In the genomic region with DNA sequence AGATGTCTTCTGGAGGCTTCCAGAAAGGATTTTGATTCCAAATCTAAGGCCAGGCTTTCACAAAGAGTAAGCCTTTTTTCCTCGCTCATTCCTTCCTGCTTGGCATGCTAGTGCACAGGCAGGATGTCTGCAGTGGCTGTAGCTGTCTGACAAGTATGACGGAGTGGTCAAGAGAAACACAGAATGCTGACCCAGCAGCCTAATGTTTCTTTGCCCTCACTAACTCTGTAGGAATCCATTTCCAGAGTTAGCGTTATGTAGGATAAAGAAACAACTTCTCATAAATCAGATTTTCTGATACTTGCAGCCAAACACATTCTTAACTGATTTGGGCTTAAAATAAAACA, we compare ENCODE assay signal across 14 cellular contexts.
DNase-seq lines count a peak whose midpoint lies in the region; ATAC-seq and TF ChIP-seq lines count a peak whose summit lies in the region.
"Had no signal": no experiment of that assay in that cellular context is flagged by ENCODE, and none has a peak within 500 bp of the region (broad histone marks: within the 10 kb centered on the region; RNA-seq: fewer than 3 reads in every experiment).

No MANE protein-coding gene starts in this region.

- DNase-seq in right atrium auricular region (ENCODE audit: low spot score), result no peak
- DNase-seq in Right ventricle myocardium inferior (ENCODE audit: missing footprints), result no peak
- DNase-seq in lung microvascular endothelial cell (ENCODE audit: low read depth in 2 of 2), result peak; percentile 3 to 52
- DNase-seq in trophoblast cell, result peak in 1 of 2 donors; percentile 16
- DNase-seq in lower lobe of right lung, result no peak
- no peak for DNase-seq in NOMO-1 (lab: John Stamatoyannopoulos, UW; ENCODE audit: unreplicated experiment in 2 of 2)
- DNase-seq in Calu3, result no peak
- DNase-seq: CD4-positive, alpha-beta memory T cell; DND-41; GM23248; HCEC 1CT had no signal

- H4K12ac ChIP-seq in trophoblast cell (ENCODE audit: low read depth, low read length), result no peak overlapping the region

- H3K27me3 ChIP-seq in right atrium auricular region, result no peaks in the 10 kb centered on the region
- H3K27me3 ChIP-seq in trophoblast cell (ENCODE audit: insufficient read depth, low read length), result no peaks in the 10 kb centered on the region
- no peaks in the 10 kb centered on the region for H3K27me3 ChIP-seq in lower lobe of right lung (ENCODE audit: low read depth)
- H3K27me3 ChIP-seq: BLaER1 had no signal

- H3K9me3 ChIP-seq in right atrium auricular region (no peaks in the 10 kb centered on the region), trophoblast cell (ENCODE audit: insufficient read depth, low read depth, low read length) (no peaks in the 10 kb centered on the region), lower lobe of right lung (no peaks in the 10 kb centered on the region)

- H3K4me3 Mint-ChIP-seq in Calu3 (ENCODE audit: low read depth, unreplicated experiment), result no peak overlapping the region
- H3K4me3 Mint-ChIP-seq: CD14-positive monocyte; CD4-positive, alpha-beta memory T cell had no signal

- no peak overlapping the region for H2AFZ ChIP-seq in trophoblast cell (ENCODE audit: insufficient read depth, low read length, poor library complexity)
- H2AFZ ChIP-seq: GM23248 had no signal

- H3K14ac ChIP-seq in trophoblast cell (ENCODE audit: low read length), result peak overlapping the region; percentile 86

- H3K18ac ChIP-seq in trophoblast cell (ENCODE audit: low read length), result no peak overlapping the region

- no CpG with 5 or more reads among the region's 3 CpGs for whole genome bisulfite sequencing in trophoblast cell (ENCODE audit: extremely low coverage, insufficient coverage, insufficient read length)

- CTCF ChIA-PET in Calu3 (lab: Charles Lee), result no interaction called here

- peaks cover 19% of the 10 kb centered on the region for H3K79me1 ChIP-seq in trophoblast cell (ENCODE audit: low read length)

- H3K4ac ChIP-seq in trophoblast cell (ENCODE audit: low read depth, low read length), result no peak overlapping the region

- no peak overlapping the region for H3K4me3 ChIP-seq in right atrium auricular region
- H3K4me3 ChIP-seq in trophoblast cell (ENCODE audit: low read depth, low read length), result no peak overlapping the region
- H3K4me3 ChIP-seq in lower lobe of right lung, result no peak overlapping the region
- H3K4me3 ChIP-seq: BLaER1, GM23248 had no signal

- no peaks in the 10 kb centered on the region for H3K4me1 Mint-ChIP-seq in Calu3 (ENCODE audit: low read depth, unreplicated experiment)
- H3K4me1 Mint-ChIP-seq: CD14-positive monocyte; CD4-positive, alpha-beta memory T cell had no signal

- H3K23ac ChIP-seq in trophoblast cell (ENCODE audit: low read length), result no peak overlapping the region

- no peaks in the 10 kb centered on the region for H3K36me3 Mint-ChIP-seq in Calu3 (ENCODE audit: insufficient read depth, unreplicated experiment)
- H3K36me3 Mint-ChIP-seq: CD14-positive monocyte; CD4-positive, alpha-beta memory T cell had no signal

- no peak overlapping the region for H3K4me2 ChIP-seq in trophoblast cell (ENCODE audit: low read length)
- H3K4me2 ChIP-seq: BLaER1 had no signal

- H3K79me2 ChIP-seq in trophoblast cell (ENCODE audit: control insufficient read depth, insufficient read depth, low read length, poor library complexity), result no peaks in the 10 kb centered on the region

- peak overlapping the region; percentile 67 for H2BK12ac ChIP-seq in trophoblast cell (ENCODE audit: low read length)

- TF ChIP-seq CTCF in right atrium auricular region (IDR thresholded peaks at IDR 0.05) (no peak), lower lobe of right lung (IDR thresholded peaks at IDR 0.05) (no peak), Calu3 (IDR thresholded peaks at IDR 0.05; ENCODE audit: unreplicated experiment) (no peak)

- BruUV-seq in Calu3 (replicated peaks; lab: Mats Ljungman, UMichigan), result no TSS peak

- no peak overlapping the region for H3K27ac Mint-ChIP-seq in Calu3 (ENCODE audit: unreplicated experiment)
- H3K27ac Mint-ChIP-seq: CD14-positive monocyte; CD4-positive, alpha-beta memory T cell had no signal

- intact Hi-C loops in Right ventricle myocardium inferior (cut with DNase I), result no loop called here
- intact Hi-C loops in lower lobe of right lung (cut with DNase I), result no loop called here
- intact Hi-C loops in Calu3 (cut with micrococcal nuclease; ENCODE audit: unreplicated experiment), result no loop called here

- H3K9me3 Mint-ChIP-seq in Calu3 (ENCODE audit: low read depth, unreplicated experiment), result peaks cover 4% of the 10 kb centered on the region

- H3K36me3 ChIP-seq in right atrium auricular region (no peaks in the 10 kb centered on the region), trophoblast cell (ENCODE audit: control insufficient read depth in 1 of 2, insufficient read depth in 2 of 2, low read length in 2 of 2) (no peaks in the 10 kb centered on the region), lower lobe of right lung (no peaks in the 10 kb centered on the region)
- H3K36me3 ChIP-seq: BLaER1 had no signal

- H4K8ac ChIP-seq in trophoblast cell (ENCODE audit: low read depth, low read length), result no peak overlapping the region

- H2BK5ac ChIP-seq in trophoblast cell (ENCODE audit: low read depth, low read length, poor library complexity), result peak overlapping the region; percentile 75

- no peak overlapping the region for H2AK5ac ChIP-seq in trophoblast cell (ENCODE audit: low read length)

- H3K27ac ChIP-seq in right atrium auricular region, result peak overlapping the region; percentile 64 to 88
- peak overlapping the region; percentile 82 for H3K27ac ChIP-seq in trophoblast cell (ENCODE audit: low read depth, low read length)
- H3K27ac ChIP-seq in lower lobe of right lung, result no peak overlapping the region
- H3K27ac ChIP-seq: 22Rv1, BLaER1, GM23248 had no signal

- no peak overlapping the region for H3K9ac ChIP-seq in trophoblast cell (ENCODE audit: low read length)
- H3K9ac ChIP-seq: BLaER1, GM23248 had no signal

- no peaks in the 10 kb centered on the region for H3K27me3 Mint-ChIP-seq in Calu3 (ENCODE audit: unreplicated experiment)

- no peak for ATAC-seq in Right ventricle myocardium inferior
- no peak for ATAC-seq in lower lobe of right lung

- H4K91ac ChIP-seq in trophoblast cell (ENCODE audit: low read depth, low read length), result peak overlapping the region; percentile 76

- peak overlapping the region; percentile 68 for H2BK120ac ChIP-seq in trophoblast cell (ENCODE audit: insufficient read depth, low read length, poor library complexity)

- H3K4me1 ChIP-seq in right atrium auricular region (peaks cover 0 to 56% of the 10 kb centered on the region in 2 donors), trophoblast cell (ENCODE audit: control insufficient read depth in 1 of 2, insufficient read depth in 2 of 2, low read length in 2 of 2) (peaks cover 18 to 24% of the 10 kb centered on the region in 2 experiments), lower lobe of right lung (no peaks in the 10 kb centered on the region)

Comparison
In these comparisons a context has a peak if more than half of its experiments do, and no peak if none do; other contexts are left out.
1. DNase-seq: peak in lung microvascular endothelial cell (2 of 2); none in right atrium auricular region (single experiment), Right ventricle myocardium inferior (single experiment), lower lobe of right lung (single experiment), NOMO-1 (0 of 2) and Calu3 (single experiment).